Comparison of ENCODE assay signal across 9 cellular contexts in genomic region chr1:28640766-28641165, GRCh38. TPM values are rescaled to one million over a fixed set of nuclear protein-coding genes. Genes with fewer than 3 reads are reported as not detected.
A peak's percentile ranks its signal among the peaks of the same experiment; 100 is the strongest.
DNase-seq lines count a peak whose midpoint lies in the region; ATAC-seq, FAIRE-seq and TF ChIP-seq lines count a peak whose summit lies in the region.
"Had no signal": no experiment of that assay in that cellular context is flagged by ENCODE, and none has a peak within 500 bp of the region (broad histone marks: within the 10 kb centered on the region; RNA-seq: fewer than 3 reads in every experiment).

No MANE protein-coding gene starts in this region.

- H3K4me1 Mint-ChIP-seq in activated CD8-positive, alpha-beta memory T cell treated with anti-CD3 and anti-CD28 coated beads, Interleukin-2, amount 10 ng/mL, durations not matched to agents 7 days and 5 days = peaks cover 34% of the 10 kb centered on the region
- peaks cover 29% of the 10 kb centered on the region for H3K4me1 Mint-ChIP-seq in activated naive CD8-positive, alpha-beta T cell treated with anti-CD3 and anti-CD28 coated beads, Interleukin-2, amount 10 ng/mL, durations not matched to agents 7 days and 5 days
- peaks cover 11% of the 10 kb centered on the region for H3K4me1 Mint-ChIP-seq in progenitor cell of endocrine pancreas (ENCODE audit: low read depth)

- H3K4me3 Mint-ChIP-seq in activated CD8-positive, alpha-beta memory T cell treated with anti-CD3 and anti-CD28 coated beads, Interleukin-2, amount 10 ng/mL, durations not matched to agents 7 days and 5 days = no peak overlapping the region
- peak overlapping the region; percentile 98 for H3K4me3 Mint-ChIP-seq in activated naive CD8-positive, alpha-beta T cell treated with anti-CD3 and anti-CD28 coated beads, Interleukin-2, amount 10 ng/mL, durations not matched to agents 7 days and 5 days
- H3K4me3 Mint-ChIP-seq in progenitor cell of endocrine pancreas (ENCODE audit: low read depth) = peak overlapping the region; percentile 52

- CTCF ChIA-PET in activated CD8-positive, alpha-beta memory T cell treated with anti-CD3 and anti-CD28 coated beads, Interleukin-2, amount 10 ng/mL, durations not matched to agents 7 days and 5 days (lab: Charles Lee) = interaction anchor here (0.6 to 2.7 kb wide), 12 partner anchors 8 to 392 kb away, joined by 3 to 18 read pairs (median 3); partner anchors contain the start of gene GMEB1
- CTCF ChIA-PET in PC-3 (lab: Charles Lee) = interaction anchor here (0.6 to 1.8 kb wide), 3 partner anchors 13 to 236 kb away, joined by 5 to 12 read pairs (median 5); no protein-coding TSS in a partner anchor

- no peak overlapping the region for H3K9ac ChIP-seq in PC-3 (ENCODE audit: low read length)

- H2AFZ ChIP-seq in PC-3 (ENCODE audit: low read length) = no peak overlapping the region

- H3K27ac ChIP-seq in PC-3 (ENCODE audit: low read length) = no peak overlapping the region

- H3K79me2 ChIP-seq in PC-3 (ENCODE audit: low read length) = peaks cover 35% of the 10 kb centered on the region

- DNase-seq in activated CD8-positive, alpha-beta memory T cell treated with anti-CD3 and anti-CD28 coated beads, Interleukin-2, amount 10 ng/mL, durations not matched to agents 7 days and 5 days = peak; percentile 60
- no peak for DNase-seq in activated CD8-positive, alpha-beta memory T cell treated with anti-CD3 and anti-CD28 coated beads, Interleukin-2, amount 50 U/mL, for 48 hours
- DNase-seq in PC-3 (peak; percentile 43), progenitor cell of endocrine pancreas (ENCODE audit: low spot score, unreplicated experiment) (no peak), urothelium cell line (ENCODE audit: low spot score) (no peak), NCI-H1417 treated with DMSO at 0.1 percent for 48 hours (lab: John Stamatoyannopoulos, UW) (no peak)
- no peak for DNase-seq in activated naive CD8-positive, alpha-beta T cell treated with anti-CD3 and anti-CD28 coated beads, Interleukin-2, amount 10 ng/mL, durations not matched to agents 7 days and 5 days

- intact Hi-C loops in PC-3 (cut with micrococcal nuclease) = no loop called here

- peaks cover 4% of the 10 kb centered on the region for H3K36me3 Mint-ChIP-seq in activated CD8-positive, alpha-beta memory T cell treated with anti-CD3 and anti-CD28 coated beads, Interleukin-2, amount 10 ng/mL, durations not matched to agents 7 days and 5 days
- peaks cover 3% of the 10 kb centered on the region for H3K36me3 Mint-ChIP-seq in activated naive CD8-positive, alpha-beta T cell treated with anti-CD3 and anti-CD28 coated beads, Interleukin-2, amount 10 ng/mL, durations not matched to agents 7 days and 5 days
- no peaks in the 10 kb centered on the region for H3K36me3 Mint-ChIP-seq in progenitor cell of endocrine pancreas (ENCODE audit: insufficient read depth)

- no peaks in the 10 kb centered on the region for H3K27me3 Mint-ChIP-seq in activated CD8-positive, alpha-beta memory T cell treated with anti-CD3 and anti-CD28 coated beads, Interleukin-2, amount 10 ng/mL, durations not matched to agents 7 days and 5 days
- H3K27me3 Mint-ChIP-seq in activated naive CD8-positive, alpha-beta T cell treated with anti-CD3 and anti-CD28 coated beads, Interleukin-2, amount 10 ng/mL, durations not matched to agents 7 days and 5 days = no peaks in the 10 kb centered on the region
- H3K27me3 Mint-ChIP-seq in progenitor cell of endocrine pancreas = no peaks in the 10 kb centered on the region

- ATAC-seq in activated CD8-positive, alpha-beta memory T cell treated with anti-CD3 and anti-CD28 coated beads, Interleukin-2, amount 10 ng/mL, durations not matched to agents 7 days and 5 days = no peak
- ATAC-seq in PC-3 = peak; percentile 14; the same call in 1 of the 2 replicates
- ATAC-seq in activated naive CD8-positive, alpha-beta T cell treated with anti-CD3 and anti-CD28 coated beads, Interleukin-2, amount 10 ng/mL, durations not matched to agents 7 days and 5 days (ENCODE audit: low read depth) = no peak
- no peak for ATAC-seq in HG03108 (IDR thresholded peaks at IDR 0.05; ENCODE audit: unreplicated experiment)

- FAIRE-seq in urothelium cell line (lab: Jason Lieb, UNC) = no peak
- FAIRE-seq: G401.6 had no signal

- no peaks in the 10 kb centered on the region for H3K9me3 ChIP-seq in PC-3 (ENCODE audit: low read length)

- H3F3A ChIP-seq in PC-3 (ENCODE audit: low read length, unreplicated experiment) = no peaks in the 10 kb centered on the region

- H3K36me3 ChIP-seq in PC-3 (ENCODE audit: low read depth, low read length) = no peaks in the 10 kb centered on the region

- H3K9me3 Mint-ChIP-seq in activated CD8-positive, alpha-beta memory T cell treated with anti-CD3 and anti-CD28 coated beads, Interleukin-2, amount 10 ng/mL, durations not matched to agents 7 days and 5 days (ENCODE audit: low read depth) = no peaks in the 10 kb centered on the region
- H3K9me3 Mint-ChIP-seq in activated naive CD8-positive, alpha-beta T cell treated with anti-CD3 and anti-CD28 coated beads, Interleukin-2, amount 10 ng/mL, durations not matched to agents 7 days and 5 days = no peaks in the 10 kb centered on the region
- no peaks in the 10 kb centered on the region for H3K9me3 Mint-ChIP-seq in progenitor cell of endocrine pancreas (ENCODE audit: low read depth)

- TF ChIP-seq CTCF in PC-3 (conservative IDR thresholded peaks at IDR 0.05; ENCODE audit: low read depth, low read length) (peak; percentile 53), progenitor cell of endocrine pancreas (IDR thresholded peaks at IDR 0.05; ENCODE audit: unreplicated experiment) (peak; percentile 43)

- H3K4me3 ChIP-seq in PC-3 (ENCODE audit: low read length) = no peak overlapping the region

- H3K27me3 ChIP-seq in PC-3 (ENCODE audit: low read length) = no peaks in the 10 kb centered on the region

- H3K4me2 ChIP-seq in PC-3 (ENCODE audit: low read length) = peak overlapping the region; percentile 12; the same call in 1 of the 2 replicates

- H3K4me1 ChIP-seq in PC-3 (ENCODE audit: insufficient read depth, low read length) = peaks cover 25% of the 10 kb centered on the region

- POLR2A ChIA-PET in PC-3 (lab: Charles Lee; ENCODE audit: unreplicated experiment) = no interaction called here
- POLR2A ChIA-PET in activated naive CD8-positive, alpha-beta T cell treated with anti-CD3 and anti-CD28 coated beads, Interleukin-2, amount 10 ng/mL, durations not matched to agents 7 days and 5 days (lab: Charles Lee) = interaction anchor here (1.0 to 4.6 kb wide), 5 partner anchors 8 to 236 kb away, joined by 3 to 52 read pairs (median 6); partner anchors contain the start of genes RNU11 and YTHDF2

- H3K9me2 ChIP-seq in PC-3 (replicated peaks; ENCODE audit: low read length) = no peaks in the 10 kb centered on the region

- no peaks in the 10 kb centered on the region for H4K20me1 ChIP-seq in PC-3 (ENCODE audit: low read length)

- no peak overlapping the region for H3K27ac Mint-ChIP-seq in activated CD8-positive, alpha-beta memory T cell treated with anti-CD3 and anti-CD28 coated beads, Interleukin-2, amount 10 ng/mL, durations not matched to agents 7 days and 5 days
- no peak overlapping the region for H3K27ac Mint-ChIP-seq in activated naive CD8-positive, alpha-beta T cell treated with anti-CD3 and anti-CD28 coated beads, Interleukin-2, amount 10 ng/mL, durations not matched to agents 7 days and 5 days
- no peak overlapping the region for H3K27ac Mint-ChIP-seq in progenitor cell of endocrine pancreas

- no TSS peak for BruUV-seq in PC-3 (replicated peaks; lab: Mats Ljungman, UMichigan)

RNA-seq across cellular contexts. Expression of gene TAF12, which starts 2.1 kb away (rescaled TPM):
- 10 to 100 TPM; 30.4 to 33.0 TPM for total RNA-seq in activated CD8-positive, alpha-beta memory T cell treated with anti-CD3 and anti-CD28 coated beads, Interleukin-2, amount 10 ng/mL, durations not matched to agents 7 days and 5 days
- 33.0 and 44.1 TPM in 2 replicates for total RNA-seq in PC-3 (2014; rRNA removed)
- total RNA-seq in activated naive CD8-positive, alpha-beta T cell treated with anti-CD3 and anti-CD28 coated beads, Interleukin-2, amount 10 ng/mL, durations not matched to agents 7 days and 5 days = 10 to 100 TPM; 29.9 to 30.5 TPM
- total RNA-seq in progenitor cell of endocrine pancreas = 18.2 and 20.1 TPM in 2 replicates

RNA-seq across cellular contexts. Expression of gene RNU11, which starts 7.6 kb away (rescaled TPM):
- total RNA-seq in activated CD8-positive, alpha-beta memory T cell treated with anti-CD3 and anti-CD28 coated beads, Interleukin-2, amount 10 ng/mL, durations not matched to agents 7 days and 5 days = not detected
- total RNA-seq in PC-3 (2014; rRNA removed) = not detected in 2 replicates
- not detected for total RNA-seq in activated naive CD8-positive, alpha-beta T cell treated with anti-CD3 and anti-CD28 coated beads, Interleukin-2, amount 10 ng/mL, durations not matched to agents 7 days and 5 days
- not detected in 2 replicates for total RNA-seq in progenitor cell of endocrine pancreas

RNA-seq across cellular contexts. Expression of gene GMEB1, which starts 27.8 kb away (rescaled TPM):
- 10 to 100 TPM; 33.0 to 38.2 TPM for total RNA-seq in activated CD8-positive, alpha-beta memory T cell treated with anti-CD3 and anti-CD28 coated beads, Interleukin-2, amount 10 ng/mL, durations not matched to agents 7 days and 5 days
- total RNA-seq in PC-3 (2014; rRNA removed) (5.2 and 10.8 TPM in 2 replicates), progenitor cell of endocrine pancreas (18.5 and 18.8 TPM in 2 replicates)
- 10 to 100 TPM; 31.7 to 32.7 TPM for total RNA-seq in activated naive CD8-positive, alpha-beta T cell treated with anti-CD3 and anti-CD28 coated beads, Interleukin-2, amount 10 ng/mL, durations not matched to agents 7 days and 5 days

RNA-seq across cellular contexts. Expression of gene RAB42, which starts 48.7 kb away (rescaled TPM):
- not detected for total RNA-seq in activated CD8-positive, alpha-beta memory T cell treated with anti-CD3 and anti-CD28 coated beads, Interleukin-2, amount 10 ng/mL, durations not matched to agents 7 days and 5 days
- total RNA-seq in PC-3 (2014; rRNA removed) = 1.5 and 4.7 TPM in 2 replicates
- total RNA-seq in activated naive CD8-positive, alpha-beta T cell treated with anti-CD3 and anti-CD28 coated beads, Interleukin-2, amount 10 ng/mL, durations not matched to agents 7 days and 5 days = under 1 TPM; 0.50 to 0.79 TPM
- total RNA-seq in progenitor cell of endocrine pancreas = 0.65 and 2.1 TPM in 2 replicates

Comparison
In these comparisons a context has a peak if more than half of its experiments do, and no peak if none do; other contexts are left out.
1. DNase-seq: peak in activated CD8-positive, alpha-beta memory T cell treated with anti-CD3 and anti-CD28 coated beads, Interleukin-2, amount 10 ng/mL, durations not matched to agents 7 days and 5 days (single experiment) and PC-3 (single experiment); none in activated CD8-positive, alpha-beta memory T cell treated with anti-CD3 and anti-CD28 coated beads, Interleukin-2, amount 50 U/mL, for 48 hours (single experiment), activated naive CD8-positive, alpha-beta T cell treated with anti-CD3 and anti-CD28 coated beads, Interleukin-2, amount 10 ng/mL, durations not matched to agents 7 days and 5 days (single experiment), progenitor cell of endocrine pancreas (single experiment), urothelium cell line (single experiment) and NCI-H1417 treated with DMSO at 0.1 percent for 48 hours (single experiment).